ENCODE assay signal across 8 cellular contexts in genomic region chr13:99980201-99981114, GRCh38. TPM values are rescaled to one million over a fixed set of nuclear protein-coding genes. Genes with fewer than 3 reads are reported as not detected.
DNase-seq lines count a peak whose midpoint lies in the region; ATAC-seq, FAIRE-seq and TF ChIP-seq lines count a peak whose summit lies in the region.

No MANE protein-coding gene starts in this region.

- H3K9me3 Mint-ChIP-seq in natural killer cell treated with Interleukin-12 subunit alpha and Interleukin-12 subunit beta and Interleukin-15 and Interleukin-18, amount 100 ng/mL, for 72 hours: no peaks in the 10 kb centered on the region

- no peaks in the 10 kb centered on the region for H3K9me2 ChIP-seq in DOHH2 (replicated peaks; ENCODE audit: control insufficient read depth, low read length)

- intact Hi-C loops in transverse colon (cut with DNase I; ENCODE audit: low total_unique reads): no loop called here

- FAIRE-seq in urothelium cell line (lab: Jason Lieb, UNC): no peak

- H3K9me3 ChIP-seq in DOHH2 (ENCODE audit: control insufficient read depth, insufficient read depth, low read length) (no peaks in the 10 kb centered on the region), transverse colon (no peaks in the 10 kb centered on the region)

- no peak for TF ChIP-seq EP300 in transverse colon (IDR thresholded peaks at IDR 0.05; ENCODE audit: low read depth)

- H3K79me2 ChIP-seq in DOHH2 (ENCODE audit: control insufficient read depth, low read length): no peaks in the 10 kb centered on the region

- TF ChIP-seq CTCF in DOHH2 (IDR thresholded peaks at IDR 0.05; ENCODE audit: low read depth, low read length, poor library complexity, severe bottlenecking) (no peak), transverse colon (IDR thresholded peaks at IDR 0.05) (no peak)

- peak; percentile 74 for DNase-seq in NCI-H510A treated with DMSO at 0.1 percent for 48 hours (lab: John Stamatoyannopoulos, UW)
- DNase-seq in activated T-cell treated with anti-CD3 and anti-CD28 coated beads for 24 hours (ENCODE audit: low read depth): peak; percentile 47
- peak; percentile 86 for DNase-seq in erythroblast (lab: John Stamatoyannopoulos, UW)
- no peak for DNase-seq in natural killer cell treated with Interleukin-12 subunit alpha and Interleukin-12 subunit beta and Interleukin-15 and Interleukin-18, amount 100 ng/mL, for 72 hours (ENCODE audit: low spot score)
- peak; percentile 69 for DNase-seq in transverse colon
- DNase-seq in urothelium cell line (ENCODE audit: low spot score): no peak

- H3K27me3 Mint-ChIP-seq in natural killer cell treated with Interleukin-12 subunit alpha and Interleukin-12 subunit beta and Interleukin-15 and Interleukin-18, amount 100 ng/mL, for 72 hours: peaks cover 37 to 51% of the 10 kb centered on the region in 2 donors

- H3K4me2 ChIP-seq in DOHH2 (ENCODE audit: low read length): peak overlapping the region; percentile 62

- H3K4me3 ChIP-seq in DOHH2 (ENCODE audit: low read length): peak overlapping the region; percentile 64
- H3K4me3 ChIP-seq in transverse colon: peak overlapping the region in 3 of 4 donors; percentile 32 to 64 (median 40)

- no peak overlapping the region for H3K27ac ChIP-seq in DOHH2 (ENCODE audit: low read depth, low read length)
- H3K27ac ChIP-seq in transverse colon: no peak overlapping the region

- peak; percentile 56 for ATAC-seq in HG02642 (IDR thresholded peaks at IDR 0.05; ENCODE audit: poor library complexity, unreplicated experiment)
- ATAC-seq in natural killer cell treated with Interleukin-12 subunit alpha and Interleukin-12 subunit beta and Interleukin-15 and Interleukin-18, amount 100 ng/mL, for 72 hours: peak; percentile 80 to 86

- no peak for TF ChIP-seq POLR2A in erythroblast (IDR thresholded peaks at IDR 0.05; ENCODE audit: low read length)
- TF ChIP-seq POLR2A in transverse colon (IDR thresholded peaks at IDR 0.05): no peak

- no peaks in the 10 kb centered on the region for H4K20me1 ChIP-seq in DOHH2 (ENCODE audit: control insufficient read depth, insufficient read depth, low read depth, low read length)

- H3K4me1 ChIP-seq in DOHH2 (ENCODE audit: control insufficient read depth, low read length) (no peaks in the 10 kb centered on the region), transverse colon (peaks cover 10 to 59% (median 39%) of the 10 kb centered on the region in 4 donors)

- no peaks in the 10 kb centered on the region for H3K36me3 ChIP-seq in DOHH2 (ENCODE audit: control insufficient read depth, low read length)
- H3K36me3 ChIP-seq in transverse colon: no peaks in the 10 kb centered on the region

- peak overlapping the region; percentile 15 for H3K4me3 Mint-ChIP-seq in natural killer cell treated with Interleukin-12 subunit alpha and Interleukin-12 subunit beta and Interleukin-15 and Interleukin-18, amount 100 ng/mL, for 72 hours

- in situ Hi-C loops in transverse colon (cut with MboI; ENCODE audit: low pct_ligation_motif_present in 1 of 4, low pct_unique_long_range_greater_than_20kb in 1 of 4, low sequenced_read_pairs in 3 of 4): no loop called here

- 1% methylated on average over 69 of the region's 104 CpGs; no CpG with 5 or more reads in 1 of the 2 donors for WGBS in transverse colon (ENCODE audit: low coverage in 1 of 2), 2 donors

- peaks cover 26% of the 10 kb centered on the region for H3K27me3 ChIP-seq in DOHH2 (ENCODE audit: control insufficient read depth, low read length)
- H3K27me3 ChIP-seq in transverse colon: peaks cover 99% of the 10 kb centered on the region

- no peaks in the 10 kb centered on the region for H3F3A ChIP-seq in DOHH2 (ENCODE audit: control insufficient read depth, insufficient read depth)

- H3K27ac Mint-ChIP-seq in natural killer cell treated with Interleukin-12 subunit alpha and Interleukin-12 subunit beta and Interleukin-15 and Interleukin-18, amount 100 ng/mL, for 72 hours: no peak overlapping the region

- H3K4me1 Mint-ChIP-seq in natural killer cell treated with Interleukin-12 subunit alpha and Interleukin-12 subunit beta and Interleukin-15 and Interleukin-18, amount 100 ng/mL, for 72 hours (ENCODE audit: low read depth in 2 of 2): peaks cover 9 to 12% of the 10 kb centered on the region in 2 donors

- peaks cover 11% of the 10 kb centered on the region for H3K36me3 Mint-ChIP-seq in natural killer cell treated with Interleukin-12 subunit alpha and Interleukin-12 subunit beta and Interleukin-15 and Interleukin-18, amount 100 ng/mL, for 72 hours

RNA-seq across cellular contexts. Expression of gene ZIC2, which starts 1.1 kb away (rescaled TPM):
- total RNA-seq in natural killer cell treated with Interleukin-12 subunit alpha and Interleukin-12 subunit beta and Interleukin-15 and Interleukin-18, amount 100 ng/mL, for 72 hours: 1 to 10 TPM in 1 of 2 donors, not detected in 1; 3.4 TPM
- not detected for total RNA-seq in transverse colon

RNA-seq across cellular contexts. Expression of gene ZIC5, which starts 8.9 kb away (rescaled TPM):
- not detected for total RNA-seq in natural killer cell treated with Interleukin-12 subunit alpha and Interleukin-12 subunit beta and Interleukin-15 and Interleukin-18, amount 100 ng/mL, for 72 hours
- total RNA-seq in transverse colon: not detected

Comparison
In these comparisons a context has a peak if more than half of its experiments do, and no peak if none do; other contexts are left out.
1. DNase-seq: peak in NCI-H510A treated with DMSO at 0.1 percent for 48 hours (single experiment), activated T-cell treated with anti-CD3 and anti-CD28 coated beads for 24 hours (single experiment), erythroblast (2 of 2) and transverse colon (single experiment); none in natural killer cell treated with Interleukin-12 subunit alpha and Interleukin-12 subunit beta and Interleukin-15 and Interleukin-18, amount 100 ng/mL, for 72 hours (single experiment) and urothelium cell line (single experiment).